Comparison of ENCODE assay signal across 22 cellular contexts in genomic region chr20:23037017-23037481, GRCh38. TPM values are rescaled to one million over a fixed set of nuclear protein-coding genes. Genes with fewer than 3 reads are reported as not detected.
DNase-seq lines count a peak whose midpoint lies in the region; ATAC-seq and TF ChIP-seq lines count a peak whose summit lies in the region.
"Had no signal": no experiment of that assay in that cellular context is flagged by ENCODE, and none has a peak within 500 bp of the region (broad histone marks: within the 10 kb centered on the region; RNA-seq: fewer than 3 reads in every experiment).

No MANE protein-coding gene starts in this region.

- H3K36me3 Mint-ChIP-seq in activated CD8-positive, alpha-beta T cell treated with anti-CD3 and anti-CD28 coated beads for 36 hours (ENCODE audit: low read depth): no peaks in the 10 kb centered on the region
- H3K36me3 Mint-ChIP-seq: CD4-positive, alpha-beta memory T cell had no signal

- H3K4me2 ChIP-seq in DND-41 (ENCODE audit: insufficient read depth, low read length): peak overlapping the region; percentile 33

- no peak overlapping the region for H3K4me3 ChIP-seq in DND-41 (ENCODE audit: low read depth in 1 of 2, low read length in 2 of 2)
- H3K4me3 ChIP-seq: Peyer's patch had no signal

- no peak overlapping the region for H3K27ac Mint-ChIP-seq in activated CD8-positive, alpha-beta T cell treated with anti-CD3 and anti-CD28 coated beads for 36 hours
- H3K27ac Mint-ChIP-seq: B cell; CD4-positive, alpha-beta memory T cell had no signal

- peak; percentile 77 for ATAC-seq in DND-41 (ENCODE audit: insufficient read depth, low read depth)
- no peak for ATAC-seq in activated CD8-positive, alpha-beta T cell treated with anti-CD3 and anti-CD28 coated beads for 36 hours
- ATAC-seq: Right ventricle myocardium inferior had no signal

- H3K9ac ChIP-seq in DND-41 (ENCODE audit: low read depth, low read length): peak overlapping the region; percentile 3; the same call in 1 of the 2 replicates

- CTCF ChIA-PET in activated CD8-positive, alpha-beta T cell treated with anti-CD3 and anti-CD28 coated beads for 36 hours (lab: Charles Lee): no interaction called here

- DNase-seq in NCI-H1417 (lab: John Stamatoyannopoulos, UW): peak in 2 of 3 experiments; percentile 68 to 89
- no peak for DNase-seq in NCI-H1417 treated with DMSO at 0.1 percent for 48 hours (lab: John Stamatoyannopoulos, UW)
- peak; percentile 68 for DNase-seq in DND-41
- DNase-seq in NCI-H69 (lab: John Stamatoyannopoulos, UW): peak; percentile 91
- DNase-seq in left kidney (ENCODE audit: low read depth, low spot score): peak; percentile 94
- DNase-seq in activated CD8-positive, alpha-beta T cell treated with anti-CD3 and anti-CD28 coated beads for 36 hours: no peak
- no peak for DNase-seq in NK-92 treated with Interleukin-12 subunit alpha and Interleukin-12 subunit beta, amount 100 ng/mL, for 24 hours (lab: John Stamatoyannopoulos, UW)
- DNase-seq in mesenteric fat pad (ENCODE audit: low spot score): no peak
- DNase-seq: 8988T; CD4-positive, alpha-beta memory T cell; MM.1S; NCI-H1092; NCI-H187 treated with DMSO at 0.1 percent for 48 hours; NCI-H446; Peyer's patch; T-helper 2 cell had no signal

- H3K36me3 ChIP-seq in DND-41 (ENCODE audit: insufficient read depth, low read length): no peaks in the 10 kb centered on the region
- H3K36me3 ChIP-seq: Peyer's patch had no signal

- H3K27ac ChIP-seq in DND-41 (ENCODE audit: low read length): peak overlapping the region; percentile 51
- H3K27ac ChIP-seq: HL-60, Peyer's patch had no signal

- intact Hi-C loops in activated CD8-positive, alpha-beta T cell treated with anti-CD3 and anti-CD28 coated beads for 36 hours (cut with micrococcal nuclease): no loop called here

- H3K79me2 ChIP-seq in DND-41 (ENCODE audit: insufficient read depth, low read length): no peaks in the 10 kb centered on the region

- no peaks in the 10 kb centered on the region for H3K27me3 ChIP-seq in DND-41 (ENCODE audit: insufficient read depth, low read length, poor library complexity)
- H3K27me3 ChIP-seq: Peyer's patch had no signal

- TF ChIP-seq CTCF in DND-41 (IDR thresholded peaks at IDR 0.05; ENCODE audit: borderline replicate concordance, extremely low read depth, low read length, poor library complexity, severe bottlenecking): no peak
- TF ChIP-seq CTCF in activated CD8-positive, alpha-beta T cell treated with anti-CD3 and anti-CD28 coated beads for 36 hours (IDR thresholded peaks at IDR 0.05): no peak

- H3K4me1 Mint-ChIP-seq in activated CD8-positive, alpha-beta T cell treated with anti-CD3 and anti-CD28 coated beads for 36 hours (ENCODE audit: low read depth): no peaks in the 10 kb centered on the region
- H3K4me1 Mint-ChIP-seq: B cell; CD4-positive, alpha-beta memory T cell had no signal

- no peaks in the 10 kb centered on the region for H4K20me1 ChIP-seq in DND-41 (ENCODE audit: insufficient read depth, low read length)

- H3K27me3 Mint-ChIP-seq in activated CD8-positive, alpha-beta T cell treated with anti-CD3 and anti-CD28 coated beads for 36 hours: peaks cover 11% of the 10 kb centered on the region

- no peaks in the 10 kb centered on the region for H3K9me3 Mint-ChIP-seq in activated CD8-positive, alpha-beta T cell treated with anti-CD3 and anti-CD28 coated beads for 36 hours

- H2AFZ ChIP-seq in DND-41 (ENCODE audit: low read depth, low read length): no peak overlapping the region

- POLR2A ChIA-PET in activated CD8-positive, alpha-beta T cell treated with anti-CD3 and anti-CD28 coated beads for 36 hours (lab: Charles Lee): no interaction called here

- peaks cover 44% of the 10 kb centered on the region for H3K4me1 ChIP-seq in DND-41 (ENCODE audit: insufficient read depth, low read length)
- H3K4me1 ChIP-seq: Peyer's patch had no signal

- H3K4me3 Mint-ChIP-seq in activated CD8-positive, alpha-beta T cell treated with anti-CD3 and anti-CD28 coated beads for 36 hours: no peak overlapping the region
- H3K4me3 Mint-ChIP-seq: B cell; CD4-positive, alpha-beta memory T cell had no signal

- no peaks in the 10 kb centered on the region for H3K9me3 ChIP-seq in DND-41 (ENCODE audit: insufficient read depth, low read length, severe bottlenecking)
- H3K9me3 ChIP-seq: Peyer's patch had no signal

RNA-seq across cellular contexts. Expression of gene SSTR4, which starts 1.9 kb away (rescaled TPM):
- not detected for total RNA-seq in activated CD8-positive, alpha-beta T cell treated with anti-CD3 and anti-CD28 coated beads for 36 hours
- total RNA-seq in mesenteric fat pad: not detected
- total RNA-seq: B cell; CD4-positive, alpha-beta memory T cell; H4; HT1080; Peyer's patch; Right ventricle myocardium inferior; SK-MEL-5 had no signal

RNA-seq across cellular contexts. Expression of gene THBD, which starts 12.4 kb away (rescaled TPM):
- total RNA-seq in activated CD8-positive, alpha-beta T cell treated with anti-CD3 and anti-CD28 coated beads for 36 hours: not detected
- 49.6 TPM for total RNA-seq in mesenteric fat pad
- total RNA-seq: B cell, HT1080, SK-MEL-5 had no signal

RNA-seq across cellular contexts. Expression of gene CD93, which starts 49.1 kb away (rescaled TPM):
- total RNA-seq in activated CD8-positive, alpha-beta T cell treated with anti-CD3 and anti-CD28 coated beads for 36 hours: under 1 TPM; 0.11 TPM
- 105 TPM for total RNA-seq in mesenteric fat pad
- total RNA-seq: H4, SK-MEL-5 had no signal

Comparison
In these comparisons a context has a peak if more than half of its experiments do, and no peak if none do; other contexts are left out.
1. DNase-seq: peak in NCI-H1417 (2 of 3), DND-41 (single experiment), NCI-H69 (single experiment) and left kidney (single experiment); none in NCI-H1417 treated with DMSO at 0.1 percent for 48 hours (single experiment), activated CD8-positive, alpha-beta T cell treated with anti-CD3 and anti-CD28 coated beads for 36 hours (single experiment), NK-92 treated with Interleukin-12 subunit alpha and Interleukin-12 subunit beta, amount 100 ng/mL, for 24 hours (single experiment) and mesenteric fat pad (single experiment).
2. RNA of gene THBD, which starts 12.4 kb away (total RNA-seq): 49.6 TPM in mesenteric fat pad (single experiment); not detected in activated CD8-positive, alpha-beta T cell treated with anti-CD3 and anti-CD28 coated beads for 36 hours; every median in the first group is over 10 times any median in the second.
3. RNA of gene CD93, which starts 49.1 kb away (total RNA-seq): 105 TPM in mesenteric fat pad (single experiment); 0.11 TPM in activated CD8-positive, alpha-beta T cell treated with anti-CD3 and anti-CD28 coated beads for 36 hours; every median in the first group is over 10 times any median in the second.